ENCODE assay signal across 8 cellular contexts in the genomic region with DNA sequence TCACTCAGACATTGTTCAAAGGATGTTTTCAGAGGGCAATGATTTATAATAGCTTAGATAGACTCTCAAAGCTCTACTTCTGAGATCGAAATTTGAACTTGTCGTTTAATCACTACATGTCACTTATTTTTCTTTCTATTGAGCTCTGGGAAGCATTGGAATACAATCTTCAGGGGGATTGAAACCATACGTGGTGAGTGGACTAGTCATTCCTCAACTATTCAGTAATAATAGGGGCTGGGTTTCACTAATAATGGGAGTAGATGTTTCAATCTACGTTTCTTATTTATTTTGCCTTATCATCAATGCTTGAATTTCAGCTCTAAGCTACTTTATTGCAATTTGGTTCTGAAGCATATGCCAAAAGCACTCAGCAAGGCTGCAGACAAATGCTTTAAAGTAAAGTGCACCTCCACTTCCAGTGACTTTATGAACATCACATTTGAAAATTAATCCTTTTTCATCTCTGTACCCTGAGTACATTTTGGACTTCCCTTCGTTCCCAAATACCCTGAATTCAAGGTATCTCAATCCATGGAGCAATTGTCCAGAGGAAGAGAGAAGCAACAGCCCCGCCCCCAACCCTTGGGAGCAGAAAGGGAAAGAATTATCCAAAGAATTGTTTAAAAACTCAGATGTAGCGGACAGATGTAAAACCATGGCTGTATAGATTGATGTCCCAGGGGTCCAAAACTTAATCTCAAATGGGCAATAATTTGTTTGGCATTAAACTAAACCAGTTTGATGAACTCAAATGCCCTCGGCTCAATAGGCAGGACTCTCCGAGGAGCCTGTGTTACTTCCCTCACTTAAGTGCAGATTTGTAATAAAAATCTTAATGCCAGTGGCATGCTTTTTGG.
DNase-seq lines count a peak whose midpoint lies in the region; ATAC-seq, FAIRE-seq and TF ChIP-seq lines count a peak whose summit lies in the region.

No MANE protein-coding gene starts in this region.

- peak overlapping the region; percentile 40 for H3K27ac ChIP-seq in AG04450 (ENCODE audit: low read depth, low read length)
- peak overlapping the region; percentile 98 for H3K27ac ChIP-seq in colonic mucosa
- peak overlapping the region; percentile 77 to 93 for H3K27ac ChIP-seq in testis

- H3K4me3 ChIP-seq in AG04450 (ENCODE audit: low read depth, low read length) (peak overlapping the region; percentile 83), NT2/D1 (ENCODE audit: insufficient read length, low read depth) (peak overlapping the region; percentile 76), colonic mucosa (peak overlapping the region; percentile 50), testis (peak overlapping the region; percentile 75)

- TF ChIP-seq CTCF in AG04450 (IDR thresholded peaks at IDR 0.05; ENCODE audit: low read depth, low read length) (no peak), colonic mucosa (IDR thresholded peaks at IDR 0.05) (no peak), testis (IDR thresholded peaks at IDR 0.05) (no peak)

- WGBS in testis, 2 donors: 21 to 26% methylated on average over 9 of the region's 9 CpGs

- POLR2A ChIA-PET in AG04450 (lab: Yijun Ruan, JAX): interaction anchor here (0.6 to 6.6 kb wide), 13 partner anchors 8 to 123 kb away, joined by 3 to 545 read pairs (median 26); a partner anchor contains a TSS

- peak; percentile 40 for FAIRE-seq in GM19239 (lab: Jason Lieb, UNC)

- no peak for DNase-seq in AG04450 (ENCODE audit: low read depth, low spot score)
- no peak for DNase-seq in GM19239 (ENCODE audit: insufficient read length, low spot score)
- no peak for DNase-seq in NT2/D1 (ENCODE audit: low read depth, low spot score)
- DNase-seq in colonic mucosa: peak; percentile 65
- DNase-seq in medulla oblongata (ENCODE audit: extremely low spot score): peak; percentile 71
- DNase-seq in testis: peak; percentile 75

- H3K4me1 ChIP-seq in NT2/D1 (ENCODE audit: insufficient read depth, insufficient read length): no peaks in the 10 kb centered on the region
- no peaks in the 10 kb centered on the region for H3K4me1 ChIP-seq in colonic mucosa
- peaks cover 4% of the 10 kb centered on the region for H3K4me1 ChIP-seq in testis

- peaks cover 6% of the 10 kb centered on the region for H3K36me3 ChIP-seq in NT2/D1 (ENCODE audit: insufficient read depth, insufficient read length, low read length)
- H3K36me3 ChIP-seq in colonic mucosa: no peaks in the 10 kb centered on the region
- no peaks in the 10 kb centered on the region for H3K36me3 ChIP-seq in testis (ENCODE audit: low read depth, missing control alignments)

- intact Hi-C loops in colonic mucosa (cut with DNase I): loop anchor here (5.0 kb wide), 1 partner anchor 42 kb away; a partner anchor contains a TSS
- intact Hi-C loops in testis (cut with DNase I; ENCODE audit: low total_unique reads): no loop called here

- H3K9ac ChIP-seq in NT2/D1 (ENCODE audit: insufficient read length, low read depth) (peak overlapping the region; percentile 70), colonic mucosa (ENCODE audit: low read depth in 2 of 2, low read length in 2 of 2) (peak overlapping the region; percentile 19 to 91)

- TF ChIP-seq POLR2A in testis (IDR thresholded peaks at IDR 0.05): no peak

- no peaks in the 10 kb centered on the region for H3K27me3 ChIP-seq in AG04450 (ENCODE audit: control insufficient read depth, insufficient read depth, low read length)
- no peaks in the 10 kb centered on the region for H3K27me3 ChIP-seq in NT2/D1 (ENCODE audit: insufficient read depth, insufficient read length)
- no peaks in the 10 kb centered on the region for H3K27me3 ChIP-seq in colonic mucosa
- no peaks in the 10 kb centered on the region for H3K27me3 ChIP-seq in testis

- no peak for ATAC-seq in HG03439 (IDR thresholded peaks at IDR 0.05; ENCODE audit: unreplicated experiment)
- no peak for ATAC-seq in HG03521 (IDR thresholded peaks at IDR 0.05; ENCODE audit: unreplicated experiment)

- H3K9me3 ChIP-seq in AG04450 (ENCODE audit: control insufficient read depth, insufficient read depth, low read length) (no peaks in the 10 kb centered on the region; the same call in 1 of the 2 replicates), NT2/D1 (ENCODE audit: insufficient read depth, low read length) (no peaks in the 10 kb centered on the region), colonic mucosa (no peaks in the 10 kb centered on the region), testis (no peaks in the 10 kb centered on the region)

- CTCF ChIA-PET in AG04450 (lab: Charles Lee): interaction anchor here (0.9 to 1.1 kb wide), 2 partner anchors 90 to 163 kb away, joined by 3 to 4 read pairs; no protein-coding TSS in a partner anchor

Comparison
In these comparisons a context has a peak if more than half of its experiments do, and no peak if none do; other contexts are left out.
1. DNase-seq: peak in colonic mucosa (single experiment), medulla oblongata (single experiment) and testis (single experiment); none in AG04450 (single experiment), GM19239 (single experiment) and NT2/D1 (single experiment).
2. H3K27ac ChIP-seq: peak in every context shown above with its lines; median percentile 98 in colonic mucosa; 85 in testis; 40 in AG04450.
3. Peak in every context shown above with its lines, with median percentiles within 50 percentile points of each other: H3K4me3 ChIP-seq.